14 cellular contexts compared by ENCODE assay signal in genomic region chr11:74820763-74821162, GRCh38.
DNase-seq lines count a peak whose midpoint lies in the region; ATAC-seq and TF ChIP-seq lines count a peak whose summit lies in the region.
"Had no signal": no experiment of that assay in that cellular context is flagged by ENCODE, and none has a peak within 500 bp of the region (broad histone marks: within the 10 kb centered on the region; RNA-seq: fewer than 3 reads in every experiment).

No MANE protein-coding gene starts in this region.

- ATAC-seq in IMR-90 (ENCODE audit: low read depth) = peak; percentile 61
- ATAC-seq in HG03571 (IDR thresholded peaks at IDR 0.05; ENCODE audit: unreplicated experiment) = no peak
- no peak for ATAC-seq in HG03039 (IDR thresholded peaks at IDR 0.05; ENCODE audit: unreplicated experiment)
- ATAC-seq: CD8-positive, alpha-beta T cell; stimulated activated naive CD8-positive, alpha-beta T cell treated with anti-CD3 and anti-CD28 coated beads, Interleukin-15, amount 100 ng/mL, for 72 hours had no signal

- peak overlapping the region; percentile 51; the same call in 2 of the 3 replicates for H2BK15ac ChIP-seq in IMR-90 (ENCODE audit: low read depth, low read length)

- dilution Hi-C loops in IMR-90 (cut with HindIII; ENCODE audit: low sequenced_read_pairs, unreplicated experiment) = no loop called here

- peaks cover 18% of the 10 kb centered on the region for H3K9me3 Mint-ChIP-seq in chondrocyte (ENCODE audit: low read depth)

- H3K4me2 ChIP-seq in IMR-90 (ENCODE audit: low read depth, low read length) = 0 out of 2 replicates have a peak overlapping the region, but pooled peaks have one; percentile 1

- peak overlapping the region; percentile 85 for H3K27ac Mint-ChIP-seq in chondrocyte (ENCODE audit: unreplicated experiment)
- H3K27ac Mint-ChIP-seq: activated B cell treated with CpG ODN at 0.5 μM for 24 hours, mesothelial cell of epicardium had no signal

- H3K9me3 ChIP-seq in AG04450 (ENCODE audit: control insufficient read depth, insufficient read depth, low read length) = peaks cover under 1% of the 10 kb centered on the region; the same call in 1 of the 2 replicates
- 0 out of 2 replicates have a peak, but pooled peaks cover 2% of the 10 kb centered on the region for H3K9me3 ChIP-seq in IMR-90 (ENCODE audit: control insufficient read depth, insufficient read depth, low read length)
- H3K9me3 ChIP-seq in thyroid gland = no peaks in the 10 kb centered on the region

- BruUV-seq in IMR-90 (replicated peaks; lab: Mats Ljungman, UMichigan) = no TSS peak

- H3K4me1 Mint-ChIP-seq in chondrocyte (ENCODE audit: low read depth) = peaks cover 31% of the 10 kb centered on the region

- H3K4ac ChIP-seq in IMR-90 (ENCODE audit: low read depth, low read length) = peak overlapping the region; percentile 92; the same call in 1 of the 2 replicates

- no peak overlapping the region for H3K4me3 ChIP-seq in AG04450 (ENCODE audit: low read depth, low read length)
- no peak overlapping the region for H3K4me3 ChIP-seq in IMR-90 (ENCODE audit: insufficient read depth, low read depth, low read length)
- no peak overlapping the region for H3K4me3 ChIP-seq in thyroid gland (replicated peaks in 1 of 3)

- peak overlapping the region; percentile 8 to 77; a peak in 2 of 4 replicates for H4K8ac ChIP-seq in IMR-90 (ENCODE audit: low read depth in 2 of 2, low read length in 2 of 2)

- peak overlapping the region; percentile 89; the same call in 1 of the 2 replicates for H2AK5ac ChIP-seq in IMR-90 (ENCODE audit: low read depth, low read length)

- H3K23ac ChIP-seq in IMR-90 (ENCODE audit: low read depth, low read length) = peak overlapping the region; percentile 66; the same call in 1 of the 2 replicates

- peak overlapping the region; percentile 85 for H3K14ac ChIP-seq in IMR-90 (replicated peaks; ENCODE audit: low read depth, low read length)

- TF ChIP-seq POLR2A in IMR-90 (IDR thresholded peaks at IDR 0.05; ENCODE audit: low read depth, low read length) (no peak), thyroid gland (IDR thresholded peaks at IDR 0.05) (no peak)

- H3K27ac ChIP-seq in AG04450 (ENCODE audit: low read depth, low read length) (peak overlapping the region; percentile 80), IMR-90 (ENCODE audit: insufficient read depth, low read length) (no peak overlapping the region), thyroid gland (no peak overlapping the region)

- no peak for TF ChIP-seq RAD21 in IMR-90 (IDR thresholded peaks at IDR 0.05; ENCODE audit: low read length)

- H2BK5ac ChIP-seq in IMR-90 (ENCODE audit: low read depth, low read length, poor library complexity, severe bottlenecking) = peak overlapping the region; percentile 91

- H2BK20ac ChIP-seq in IMR-90 (ENCODE audit: low read depth, low read length) = peak overlapping the region; percentile 68; the same call in 1 of the 2 replicates

- no peak overlapping the region for H3K4me3 Mint-ChIP-seq in chondrocyte (ENCODE audit: unreplicated experiment)
- H3K4me3 Mint-ChIP-seq: activated B cell treated with CpG ODN at 0.5 μM for 24 hours; CD8-positive, alpha-beta T cell; mesothelial cell of epicardium; stimulated activated naive CD8-positive, alpha-beta T cell treated with anti-CD3 and anti-CD28 coated beads, Interleukin-15, amount 100 ng/mL, for 72 hours had no signal

- peak overlapping the region; percentile 72; the same call in 1 of the 2 replicates for H4K91ac ChIP-seq in IMR-90 (ENCODE audit: insufficient read depth, low read depth, low read length)

- H3K36me3 ChIP-seq in IMR-90 (ENCODE audit: control insufficient read depth, insufficient read depth, low read length) (peaks cover 5% of the 10 kb centered on the region; the same call in 1 of the 2 replicates), thyroid gland (no peaks in the 10 kb centered on the region)

- no peak overlapping the region for H2AFZ ChIP-seq in IMR-90 (replicated peaks; ENCODE audit: low read length, poor library complexity)

- TF ChIP-seq CTCF in AG04450 (IDR thresholded peaks at IDR 0.05; ENCODE audit: low read depth, low read length) (no peak), IMR-90 (conservative IDR thresholded peaks at IDR 0.05; ENCODE audit: low read depth, low read length) (no peak), chondrocyte (IDR thresholded peaks at IDR 0.05) (no peak), thyroid gland (IDR thresholded peaks at IDR 0.05) (no peak)

- in situ Hi-C loops in IMR-90 (cut with MboI; ENCODE audit: low sequenced_read_pairs) = no loop called here

- H3K9ac ChIP-seq in IMR-90 (ENCODE audit: low read depth, low read length) = no peak overlapping the region

- intact Hi-C loops in IMR-90 (cut with micrococcal nuclease) = no loop called here
- intact Hi-C loops in thyroid gland (cut with DNase I) = no loop called here

- peak overlapping the region; percentile 80; the same call in 1 of the 2 replicates for H3K18ac ChIP-seq in IMR-90 (ENCODE audit: low read depth, low read length)

- CTCF ChIA-PET in AG04450 (lab: Charles Lee) (interaction anchor here (1.0 to 1.6 kb wide), 4 partner anchors 11 to 367 kb away, joined by 3 to 6 read pairs (median 3); no protein-coding TSS in a partner anchor), IMR-90 (lab: Yijun Ruan, JAX) (interaction anchor here (0.6 kb wide), 1 partner anchor 1112 kb away, joined by 3 read pairs; no protein-coding TSS in a partner anchor)

- POLR2A ChIA-PET in AG04450 (lab: Yijun Ruan, JAX) (interaction anchor here (0.5 to 0.9 kb wide), 3 partner anchors 8 to 72 kb away, joined by 3 to 6 read pairs (median 3); no protein-coding TSS in a partner anchor), IMR-90 (lab: Charles Lee; ENCODE audit: unreplicated experiment) (no interaction called here)

- peak overlapping the region; percentile 78; the same call in 1 of the 2 replicates for H2BK120ac ChIP-seq in IMR-90 (ENCODE audit: low read depth, low read length)

- no CpG with 5 or more reads among the region's 1 CpG for WGBS in IMR-90 (ENCODE audit: extremely low coverage in 2 of 2, insufficient read length in 1 of 2), 2 experiments
- WGBS in thyroid gland, 2 donors = 90 to 98% methylated on average over 1 of the region's 1 CpG

- H3K4me1 ChIP-seq in IMR-90 (ENCODE audit: control insufficient read depth, insufficient read depth, low read length) (peaks cover 19% of the 10 kb centered on the region), thyroid gland (peaks cover 0 to 7% of the 10 kb centered on the region in 2 donors)

- DNase-seq in AG04450 (ENCODE audit: low read depth, low spot score) = peak; percentile 86
- DNase-seq in IMR-90 = peak; percentile 99
- DNase-seq in chondrocyte (ENCODE audit: low spot score) = no peak
- peak; percentile 59 to 95 for DNase-seq in lung microvascular endothelial cell (ENCODE audit: low read depth in 2 of 2)
- no peak for DNase-seq in thyroid gland
- DNase-seq in LoVo (ENCODE audit: low spot score) = no peak
- DNase-seq: activated B cell treated with CpG ODN at 0.5 μM for 24 hours; activated naive CD4-positive, alpha-beta T cell; CD8-positive, alpha-beta T cell; NCI-H1105; stimulated activated naive CD8-positive, alpha-beta T cell treated with anti-CD3 and anti-CD28 coated beads, Interleukin-15, amount 100 ng/mL, for 72 hours had no signal

- peaks cover 21 to 45% of the 10 kb centered on the region in 2 experiments for H3K79me1 ChIP-seq in IMR-90 (ENCODE audit: low read depth in 1 of 2, low read length in 2 of 2)

- no peak overlapping the region for H2AK9ac ChIP-seq in IMR-90 (replicated peaks; ENCODE audit: low read depth, low read length, poor library complexity)

- H3K36me3 Mint-ChIP-seq in chondrocyte (ENCODE audit: low read depth) = peaks cover 22% of the 10 kb centered on the region

- peak overlapping the region; percentile 46; the same call in 1 of the 2 replicates for H4K5ac ChIP-seq in IMR-90 (ENCODE audit: low read depth, low read length)

- H3K56ac ChIP-seq in IMR-90 (ENCODE audit: extremely low read depth, insufficient read depth, low read length) = no peak overlapping the region

- peaks cover 10% of the 10 kb centered on the region; the same call in 1 of the 2 replicates for H4K20me1 ChIP-seq in IMR-90 (ENCODE audit: insufficient read depth, low read length)

- 0 out of 2 replicates have a peak, but pooled peaks cover 3% of the 10 kb centered on the region for H3K9me1 ChIP-seq in IMR-90 (ENCODE audit: insufficient read depth, low read length)

- no peaks in the 10 kb centered on the region for H3K27me3 ChIP-seq in AG04450 (ENCODE audit: control insufficient read depth, insufficient read depth, low read length)
- no peaks in the 10 kb centered on the region for H3K27me3 ChIP-seq in IMR-90 (ENCODE audit: control insufficient read depth, insufficient read depth, low read length)
- no peaks in the 10 kb centered on the region for H3K27me3 ChIP-seq in thyroid gland

- no peaks in the 10 kb centered on the region for H3K27me3 Mint-ChIP-seq in chondrocyte (ENCODE audit: low read depth)
- H3K27me3 Mint-ChIP-seq: activated B cell treated with CpG ODN at 0.5 μM for 24 hours; stimulated activated naive CD8-positive, alpha-beta T cell treated with anti-CD3 and anti-CD28 coated beads, Interleukin-15, amount 100 ng/mL, for 72 hours had no signal

TF ChIP-seq in IMR-90, 13 proteins besides CTCF, POLR2A, EP300 and RAD21 (continues in another document):
- TF ChIP-seq RCOR1 (IDR thresholded peaks at IDR 0.05; ENCODE audit: insufficient replicate concordance, low read length) = no peak
- TF ChIP-seq NFE2L2 (IDR thresholded peaks at IDR 0.05; ENCODE audit: low read depth, low read length) = no peak
- TF ChIP-seq CHD1 (IDR thresholded peaks at IDR 0.05; ENCODE audit: low read depth, low read length) = no peak
- TF ChIP-seq MAZ (IDR thresholded peaks at IDR 0.05; ENCODE audit: borderline replicate concordance, low read depth, low read length) = no peak
- peak; percentile 62 for TF ChIP-seq CEBPB (IDR thresholded peaks at IDR 0.05; ENCODE audit: low read depth, low read length)
- TF ChIP-seq SMC3 (IDR thresholded peaks at IDR 0.05; ENCODE audit: low read depth, low read length) = no peak
- peak; percentile 29; the same call in 1 of the 2 replicates for TF ChIP-seq BHLHE40 (IDR thresholded peaks at IDR 0.05; ENCODE audit: low read depth, low read length)
- no peak for TF ChIP-seq ELK1 (IDR thresholded peaks at IDR 0.05; ENCODE audit: borderline replicate concordance, low read depth, low read length)
- no peak for TF ChIP-seq MXI1 (IDR thresholded peaks at IDR 0.05; ENCODE audit: borderline replicate concordance, low read depth, low read length)
- TF ChIP-seq FOS (IDR thresholded peaks at IDR 0.05; ENCODE audit: low read depth, low read length) = peak; percentile 73
- no peak for TF ChIP-seq RFX5 (IDR thresholded peaks at IDR 0.05; ENCODE audit: low read depth, low read length)

Comparison
In these comparisons a context has a peak if more than half of its experiments do, and no peak if none do; other contexts are left out.
1. DNase-seq: peak in AG04450 (single experiment), IMR-90 (single experiment) and lung microvascular endothelial cell (2 of 2); none in chondrocyte (single experiment), thyroid gland (0 of 2) and LoVo (single experiment).